20 cellular contexts compared by ENCODE assay signal in genomic region chr2:84487298-84487996, GRCh38. TPM values are rescaled to one million over a fixed set of nuclear protein-coding genes. Genes with fewer than 3 reads are reported as not detected.
A peak's percentile ranks its signal among the peaks of the same experiment; 100 is the strongest.
DNase-seq lines count a peak whose midpoint lies in the region; ATAC-seq, FAIRE-seq and TF ChIP-seq lines count a peak whose summit lies in the region.
"Had no signal": no experiment of that assay in that cellular context is flagged by ENCODE, and none has a peak within 500 bp of the region (broad histone marks: within the 10 kb centered on the region; RNA-seq: fewer than 3 reads in every experiment).

No MANE protein-coding gene starts in this region.

- H3K4me3 ChIP-seq in AG10803 (ENCODE audit: low read length) (no peak overlapping the region), astrocyte of the cerebellum (ENCODE audit: low read depth, low read length) (no peak overlapping the region), right cardiac atrium (ENCODE audit: low read length) (no peak overlapping the region), neural progenitor cell (no peak overlapping the region)
- H3K4me3 ChIP-seq: SJSA1, suprapubic skin, vagina had no signal

- H3K9me3 ChIP-seq in right cardiac atrium (ENCODE audit: control insufficient read depth, low read length) (no peaks in the 10 kb centered on the region), neural progenitor cell (ENCODE audit: low read depth) (no peaks in the 10 kb centered on the region)
- H3K9me3 ChIP-seq: SJSA1, suprapubic skin, vagina had no signal

- no peaks in the 10 kb centered on the region for H4K20me1 ChIP-seq in neural progenitor cell (ENCODE audit: low read depth)

- no peak overlapping the region for H3K27ac ChIP-seq in right cardiac atrium (ENCODE audit: low read length)
- no peak overlapping the region for H3K27ac ChIP-seq in neural progenitor cell
- H3K27ac ChIP-seq: epithelial cell of prostate, SJSA1, suprapubic skin, vagina had no signal

- H3K4me1 Mint-ChIP-seq in neural progenitor cell (peaks cover 10% of the 10 kb centered on the region), HFFc6 (ENCODE audit: low read depth) (peaks cover 35% of the 10 kb centered on the region)

- in situ Hi-C loops in astrocyte of the cerebellum (cut with HindIII; ENCODE audit: low sequenced_read_pairs) = no loop called here

- H3K4me3 Mint-ChIP-seq in neural progenitor cell (no peak overlapping the region), HFFc6 (no peak overlapping the region)
- H3K4me3 Mint-ChIP-seq: T-helper 1 cell treated with Interleukin-12 subunit alpha and Interleukin-12 subunit beta and Interleukin-4 antibody, amounts not matched to agents 30 μg/mL and 1 μg/mL, for 36 hours had no signal

- H3K27ac Mint-ChIP-seq in neural progenitor cell (no peak overlapping the region), HFFc6 (no peak overlapping the region)
- H3K27ac Mint-ChIP-seq: T-helper 1 cell treated with Interleukin-12 subunit alpha and Interleukin-12 subunit beta and Interleukin-4 antibody, amounts not matched to agents 30 μg/mL and 1 μg/mL, for 36 hours had no signal

- H3F3A ChIP-seq in neural progenitor cell (ENCODE audit: low read depth) = no peaks in the 10 kb centered on the region

- no peaks in the 10 kb centered on the region for H3K4me1 ChIP-seq in right cardiac atrium (ENCODE audit: control insufficient read depth, insufficient read depth, low read length)
- H3K4me1 ChIP-seq in neural progenitor cell = peaks cover 11% of the 10 kb centered on the region
- H3K4me1 ChIP-seq: suprapubic skin, vagina had no signal

- no peak overlapping the region for H2AFZ ChIP-seq in neural progenitor cell (replicated peaks)

- H3K4me2 ChIP-seq in neural progenitor cell = peak overlapping the region; percentile 1

- intact Hi-C loops in right cardiac atrium (cut with DNase I) = no loop called here

- no peaks in the 10 kb centered on the region for H3K79me2 ChIP-seq in neural progenitor cell (ENCODE audit: low read depth)

- no peak for FAIRE-seq in GM19239 (lab: Jason Lieb, UNC)

- WGBS in right cardiac atrium = 31% methylated on average over 3 of the region's 3 CpGs

- H3K9ac ChIP-seq in neural progenitor cell = no peak overlapping the region

- DNase-seq in AG10803 (ENCODE audit: low read depth) (peak; percentile 65), astrocyte of the cerebellum (ENCODE audit: low read depth) (peak; percentile 61), right cardiac atrium (peak in 1 of 3 donors; percentile 28), neural progenitor cell (ENCODE audit: low spot score) (peak; percentile 18), nucleus accumbens (lab: John Stamatoyannopoulos, UW) (no peak), HFFc6 (no peak), GM19239 (ENCODE audit: insufficient read length, low spot score) (no peak)
- DNase-seq in stimulated activated CD4-positive, alpha-beta T cell treated with anti-CD3 and anti-CD28 coated beads, Interleukin-4, amount 100 ng/mL, for 24 hours = no peak
- DNase-seq: ACHN; activated CD8-positive, alpha-beta memory T cell treated with anti-CD3 and anti-CD28 coated beads, Interleukin-2, amount 50 U/mL, for 48 hours; activated effector memory CD4-positive, alpha-beta T cell treated with anti-CD3 and anti-CD28 coated beads, Interleukin-2, amount 50 U/mL, for 16 hours; central memory CD4-positive, alpha-beta T cell; KBM-7; stimulated activated CD4-positive, alpha-beta T cell treated with anti-CD3 and anti-CD28 coated beads, Interleukin-15, amount 100 ng/mL, for 24 hours had no signal

- ATAC-seq in right cardiac atrium = peak; percentile 69 to 83
- ATAC-seq: Panc1 had no signal

- TF ChIP-seq CTCF in AG10803 (conservative IDR thresholded peaks at IDR 0.05; ENCODE audit: low read length) = 0 out of 2 replicates have a peak, but pooled peaks have one; percentile 6
- no peak for TF ChIP-seq CTCF in astrocyte of the cerebellum (IDR thresholded peaks at IDR 0.05; ENCODE audit: low read depth, low read length, missing control alignments)
- TF ChIP-seq CTCF in neural progenitor cell (IDR thresholded peaks at IDR 0.05) = no peak
- TF ChIP-seq CTCF in HFFc6 (IDR thresholded peaks at IDR 0.05) = no peak

- H3K27me3 Mint-ChIP-seq in neural progenitor cell (ENCODE audit: insufficient read depth, low read depth) (peaks cover 3% of the 10 kb centered on the region), HFFc6 (ENCODE audit: insufficient read depth) (0 out of 2 replicates have a peak, but pooled peaks cover 4% of the 10 kb centered on the region)

- H3K9me3 Mint-ChIP-seq in neural progenitor cell = no peaks in the 10 kb centered on the region
- no peaks in the 10 kb centered on the region for H3K9me3 Mint-ChIP-seq in HFFc6
- H3K9me3 Mint-ChIP-seq: T-helper 1 cell treated with Interleukin-12 subunit alpha and Interleukin-12 subunit beta and Interleukin-4 antibody, amounts not matched to agents 30 μg/mL and 1 μg/mL, for 36 hours had no signal

- no peaks in the 10 kb centered on the region for H3K27me3 ChIP-seq in right cardiac atrium (ENCODE audit: control insufficient read depth, insufficient read depth)
- H3K27me3 ChIP-seq in neural progenitor cell = no peaks in the 10 kb centered on the region
- H3K27me3 ChIP-seq: SJSA1, suprapubic skin, vagina had no signal

- no peaks in the 10 kb centered on the region for H3K36me3 ChIP-seq in neural progenitor cell
- H3K36me3 ChIP-seq: SJSA1, suprapubic skin, vagina had no signal

- no peaks in the 10 kb centered on the region for H3K36me3 Mint-ChIP-seq in neural progenitor cell
- no peaks in the 10 kb centered on the region for H3K36me3 Mint-ChIP-seq in HFFc6 (ENCODE audit: low read depth)

RNA-seq across cellular contexts. Expression of gene SUCLG1, which starts 28.4 kb away (rescaled TPM):
- 100 to 1,000 TPM; 161 to 208 (median 193) TPM for total RNA-seq in right cardiac atrium
- polyA plus RNA-seq in right cardiac atrium = 307 TPM
- 29.7 and 40.2 TPM in 2 replicates for total RNA-seq in neural progenitor cell (ENCODE audit: low replicate concordance)
- 10 to 100 TPM; 72.5 to 84.9 (median 79.2) TPM for total RNA-seq in HFFc6 (2021; fragmentation: NEBNext Ultra II Directional; extraction: Animal tissue kit (Norgen Biotek cat#: 25700))

RNA-seq across cellular contexts. Expression of gene DNAH6, which starts 28.9 kb away (rescaled TPM):
- total RNA-seq in right cardiac atrium (under 1 TPM; 0.26 to 0.60 (median 0.41) TPM), neural progenitor cell (ENCODE audit: low replicate concordance) (1.2 and 2.6 TPM in 2 replicates)
- polyA plus RNA-seq in right cardiac atrium = 0.07 TPM
- under 1 TPM in 5 of 6 experiments, not detected in 1; 0.05 to 0.46 (median 0.05) TPM for total RNA-seq in HFFc6 (2021; fragmentation: NEBNext Ultra II Directional; extraction: Animal tissue kit (Norgen Biotek cat#: 25700))

Comparison
In these comparisons a context has a peak if more than half of its experiments do, and no peak if none do; other contexts are left out.
1. DNase-seq: peak in AG10803 (single experiment), astrocyte of the cerebellum (single experiment) and neural progenitor cell (single experiment); none in stimulated activated CD4-positive, alpha-beta T cell treated with anti-CD3 and anti-CD28 coated beads, Interleukin-4, amount 100 ng/mL, for 24 hours (single experiment), nucleus accumbens (0 of 56), HFFc6 (single experiment) and GM19239 (single experiment).